Comparison of ENCODE assay signal across 21 cellular contexts in genomic region chr14:33297565-33297964, GRCh38.
DNase-seq lines count a peak whose midpoint lies in the region; TF ChIP-seq lines count a peak whose summit lies in the region.
"Had no signal": no experiment of that assay in that cellular context is flagged by ENCODE, and none has a peak within 500 bp of the region (broad histone marks: within the 10 kb centered on the region; RNA-seq: fewer than 3 reads in every experiment).

No MANE protein-coding gene starts in this region.

- H3K4me3 Mint-ChIP-seq in H9 (no peak overlapping the region; a peak in 1 of 5 replicates), Calu3 (ENCODE audit: low read depth, unreplicated experiment) (no peak overlapping the region)
- H3K4me3 Mint-ChIP-seq: CD4-positive, alpha-beta T cell; HFFc6 had no signal

- H4K5ac ChIP-seq in H9 (ENCODE audit: insufficient read length, low read depth, low read length): no peak overlapping the region

- H3K4me1 Mint-ChIP-seq in H9 (peaks cover 6 to 14% of the 10 kb centered on the region in 2 experiments), Calu3 (ENCODE audit: low read depth, unreplicated experiment) (no peaks in the 10 kb centered on the region)

- no peak overlapping the region for H3K9ac ChIP-seq in H9 (ENCODE audit: extremely low read depth, insufficient read length, low read length)
- H3K9ac ChIP-seq: BLaER1 had no signal

- H3K27ac Mint-ChIP-seq in H9 (peak overlapping the region in 1 of 3 experiments; percentile 80; a peak in 2 of 7 replicates), Calu3 (ENCODE audit: unreplicated experiment) (no peak overlapping the region)
- H3K27ac Mint-ChIP-seq: CD4-positive, alpha-beta T cell; HFFc6 had no signal

- no peak overlapping the region for H3K4me3 ChIP-seq in choroid plexus epithelial cell (ENCODE audit: low read depth, low read length)
- H3K4me3 ChIP-seq: BLaER1, Peyer's patch, SJCRH30 had no signal

- no TSS peak for BruUV-seq in Calu3 (replicated peaks; lab: Mats Ljungman, UMichigan)

- WGBS in H9 (ENCODE audit: extremely low coverage, insufficient read length, low lambda C conversion rate): no CpG with 5 or more reads among the region's 4 CpGs

- H2BK5ac ChIP-seq in H9 (ENCODE audit: insufficient read length, low read length): no peak overlapping the region

- H2AK5ac ChIP-seq in H9 (ENCODE audit: insufficient read length, low read length): no peak overlapping the region

- no peaks in the 10 kb centered on the region for H3K79me2 ChIP-seq in H9 (ENCODE audit: insufficient read depth, low read length)

- no peak for TF ChIP-seq CTCF in H9 (conservative IDR thresholded peaks at IDR 0.05)
- no peak for TF ChIP-seq CTCF in choroid plexus epithelial cell (conservative IDR thresholded peaks at IDR 0.05; ENCODE audit: low read depth, low read length)
- TF ChIP-seq CTCF in Calu3 (IDR thresholded peaks at IDR 0.05; ENCODE audit: unreplicated experiment): no peak

- H3K4me2 ChIP-seq in H9 (ENCODE audit: insufficient read depth, insufficient read length, low read length): no peak overlapping the region
- H3K4me2 ChIP-seq: BLaER1 had no signal

- no peak overlapping the region for H3K27ac ChIP-seq in H9 (ENCODE audit: insufficient read length, low read depth, low read length)
- H3K27ac ChIP-seq: BLaER1, Peyer's patch, SJCRH30 had no signal

- H2BK15ac ChIP-seq in H9 (ENCODE audit: low read depth, low read length): no peak overlapping the region

- CTCF ChIA-PET in Calu3 (lab: Charles Lee): no interaction called here

- H3K23me2 ChIP-seq in H9 (ENCODE audit: insufficient read length, low read depth, low read length, poor library complexity, severe bottlenecking): no peaks in the 10 kb centered on the region

- H3K14ac ChIP-seq in H9 (ENCODE audit: insufficient read depth, low read length): no peak overlapping the region

- H3K23ac ChIP-seq in H9 (ENCODE audit: insufficient read length, low read depth, low read length): no peak overlapping the region

- H2BK12ac ChIP-seq in H9 (ENCODE audit: insufficient read length, low read depth, low read length): no peak overlapping the region

- no peaks in the 10 kb centered on the region for H3K27me3 ChIP-seq in H9 (ENCODE audit: insufficient read depth, low read length)
- H3K27me3 ChIP-seq: BLaER1, Peyer's patch, SJCRH30 had no signal

- H3K56ac ChIP-seq in H9 (ENCODE audit: insufficient read length, low read depth, low read length): no peak overlapping the region

- no peaks in the 10 kb centered on the region for H4K20me1 ChIP-seq in H9 (ENCODE audit: control insufficient read depth, insufficient read depth, insufficient read length)
- H4K20me1 ChIP-seq: BLaER1 had no signal

- DNase-seq in COR-L47 (lab: John Stamatoyannopoulos, UW): peak; percentile 5
- peak; percentile 30 for DNase-seq in H9
- DNase-seq in choroid plexus epithelial cell (ENCODE audit: low read depth): peak; percentile 4
- DNase-seq in medulla oblongata (ENCODE audit: extremely low spot score): peak; percentile 19
- no peak for DNase-seq in Calu3
- no peak for DNase-seq in GM19240 (ENCODE audit: insufficient read length, low spot score)
- DNase-seq in hepatic stellate cell (ENCODE audit: low spot score): no peak
- no peak for DNase-seq in NCI-H2029 treated with DMSO at 0.1 percent for 48 hours (lab: John Stamatoyannopoulos, UW)
- DNase-seq: CD4-positive, alpha-beta T cell; GDM1; HFFc6; KBM-7; MM.1S; NCI-H1048; NCI-H1436; NCI-H2081 treated with DMSO at 0.1 percent for 48 hours; NCI-H82; Peyer's patch; SJCRH30; T-helper 1 cell had no signal

- no peak overlapping the region for H3K18ac ChIP-seq in H9 (ENCODE audit: insufficient read length, low read depth, low read length)

- H4K91ac ChIP-seq in H9 (ENCODE audit: insufficient read length, low read depth, low read length): no peak overlapping the region

- H3T11ph ChIP-seq in H9 (ENCODE audit: low read length): no peak overlapping the region

- H3K27me3 Mint-ChIP-seq in H9 (ENCODE audit: low read depth): no peaks in the 10 kb centered on the region; the same call in 1 of the 2 replicates
- peaks cover 12% of the 10 kb centered on the region for H3K27me3 Mint-ChIP-seq in Calu3 (ENCODE audit: unreplicated experiment)
- H3K27me3 Mint-ChIP-seq: CD4-positive, alpha-beta T cell had no signal

- intact Hi-C loops in Calu3 (cut with micrococcal nuclease; ENCODE audit: unreplicated experiment): no loop called here

- peaks cover 3% of the 10 kb centered on the region; the same call in 1 of the 2 replicates for H3K4me1 ChIP-seq in H9 (ENCODE audit: insufficient read depth, low read length)
- H3K4me1 ChIP-seq: BLaER1, Peyer's patch, SJCRH30 had no signal

- H3K9me3 ChIP-seq in H9 (ENCODE audit: control insufficient read depth, low read depth, low read length): no peaks in the 10 kb centered on the region
- H3K9me3 ChIP-seq: BLaER1, Peyer's patch, SJCRH30 had no signal

- no peak overlapping the region for H3K4ac ChIP-seq in H9 (ENCODE audit: low read depth, low read length)

- H3K36me3 Mint-ChIP-seq in H9 (ENCODE audit: insufficient read depth in 1 of 3, low read depth in 3 of 3) (no peaks in the 10 kb centered on the region), Calu3 (ENCODE audit: insufficient read depth, unreplicated experiment) (no peaks in the 10 kb centered on the region)

- H3K9me3 Mint-ChIP-seq in H9 (no peaks in the 10 kb centered on the region), Calu3 (ENCODE audit: low read depth, unreplicated experiment) (no peaks in the 10 kb centered on the region)
- H3K9me3 Mint-ChIP-seq: HFFc6 had no signal

- no peak overlapping the region for H2BK20ac ChIP-seq in H9 (ENCODE audit: low read depth, low read length, poor library complexity, severe bottlenecking)

- no peak overlapping the region for H2AFZ ChIP-seq in H9 (ENCODE audit: low read length)

- H4K8ac ChIP-seq in H9 (replicated peaks; ENCODE audit: insufficient read length, low read depth, low read length): no peak overlapping the region

- no peaks in the 10 kb centered on the region for H3K79me1 ChIP-seq in H9 (ENCODE audit: insufficient read depth, low read depth, low read length, poor library complexity, severe bottlenecking)

- H2BK120ac ChIP-seq in H9 (ENCODE audit: low read depth, low read length, poor library complexity, severe bottlenecking): no peak overlapping the region

Comparison
In these comparisons a context has a peak if more than half of its experiments do, and no peak if none do; other contexts are left out.
1. DNase-seq: peak in COR-L47 (single experiment), H9 (single experiment), choroid plexus epithelial cell (single experiment) and medulla oblongata (single experiment); none in Calu3 (single experiment), GM19240 (single experiment), hepatic stellate cell (single experiment) and NCI-H2029 treated with DMSO at 0.1 percent for 48 hours (single experiment).